In genomic region chr17:49841548-49841947, GRCh38 we compare ENCODE assay signal across 29 cellular contexts. TPM values are rescaled to one million over a fixed set of nuclear protein-coding genes. Genes with fewer than 3 reads are reported as not detected.
DNase-seq lines count a peak whose midpoint lies in the region; FAIRE-seq and TF ChIP-seq lines count a peak whose summit lies in the region.
"Had no signal": no experiment of that assay in that cellular context is flagged by ENCODE, and none has a peak within 500 bp of the region (broad histone marks: within the 10 kb centered on the region; RNA-seq: fewer than 3 reads in every experiment).

No MANE protein-coding gene starts in this region.

- no peaks in the 10 kb centered on the region for H3K36me3 Mint-ChIP-seq in HFFc6 (ENCODE audit: low read depth)
- H3K36me3 Mint-ChIP-seq: natural killer cell had no signal

- H3K4me2 ChIP-seq in keratinocyte (ENCODE audit: control insufficient read depth, extremely low read depth, insufficient read depth, low read depth, low read length), result no peak overlapping the region
- H3K4me2 ChIP-seq: PC-9 had no signal

- DNase-seq in D721Med (ENCODE audit: insufficient read length, low spot score), result no peak
- no peak for DNase-seq in HFFc6
- no peak for DNase-seq in brain microvascular endothelial cell
- DNase-seq in keratinocyte (ENCODE audit: low read depth, low spot score), result no peak
- no peak for DNase-seq in putamen (ENCODE audit: low spot score)
- DNase-seq in NCI-H748 (lab: John Stamatoyannopoulos, UW; ENCODE audit: unreplicated experiment), result no peak
- no peak for DNase-seq in NCI-H1092 (lab: John Stamatoyannopoulos, UW)
- DNase-seq in NOMO-1 treated with DMSO at 0.1 percent for 48 hours (lab: John Stamatoyannopoulos, UW; ENCODE audit: unreplicated experiment), result no peak
- DNase-seq: activated CD8-positive, alpha-beta memory T cell treated with anti-CD3 and anti-CD28 coated beads, Interleukin-2, amount 50 U/mL, for 4 hours; anterior cingulate cortex; Kasumi-1; left ventricle myocardium inferior; midbrain; natural killer cell; NCI-H1105; NCI-H2081; NCI-H226; NCI-H774; PC-9; Right ventricle myocardium superior; stimulated activated CD4-positive, alpha-beta T cell treated with anti-CD3 and anti-CD28 coated beads, Interleukin-12 subunit alpha, Interleukin-12 subunit beta, amount 100 ng/mL, for 4 hours; T-helper 9 cell had no signal

- H3K4me3 Mint-ChIP-seq in HFFc6, result no peak overlapping the region
- H3K4me3 Mint-ChIP-seq: CD14-positive monocyte; natural killer cell; stimulated activated naive CD8-positive, alpha-beta T cell treated with anti-CD3 and anti-CD28 coated beads, Interleukin-15, Interleukin-2, amounts not matched to agents 100 ng/mL and 50 ng/mL, for 24 hours; WTC11 had no signal

- no peak overlapping the region for H3K27ac ChIP-seq in brain microvascular endothelial cell
- no peak overlapping the region for H3K27ac ChIP-seq in keratinocyte (ENCODE audit: control insufficient read depth, insufficient read depth, low read length)
- H3K27ac ChIP-seq: esophagus muscularis mucosa, left ventricle myocardium inferior, PC-9 had no signal

- H3K27ac Mint-ChIP-seq in HFFc6, result no peak overlapping the region
- H3K27ac Mint-ChIP-seq: activated naive CD4-positive, alpha-beta T cell treated with anti-CD3 and anti-CD28 coated beads, Interleukin-2, amount 50 U/mL, for 72 hours; natural killer cell; stimulated activated naive CD8-positive, alpha-beta T cell treated with anti-CD3 and anti-CD28 coated beads, Interleukin-15, Interleukin-2, amounts not matched to agents 100 ng/mL and 50 ng/mL, for 24 hours; WTC11 had no signal

- TF ChIP-seq CTCF in D721Med (IDR thresholded peaks at IDR 0.05; ENCODE audit: insufficient read depth, missing control alignments) (peak; percentile 28), HFFc6 (IDR thresholded peaks at IDR 0.05) (peak; percentile 36; the same call in 1 of the 2 replicates), brain microvascular endothelial cell (IDR thresholded peaks at IDR 0.05; ENCODE audit: low read depth, low read length, missing control alignments) (peak; percentile 34), keratinocyte (optimal IDR thresholded peaks at IDR 0.05 in 1 of 3, IDR thresholded peaks at IDR 0.05 in 1 of 3, conservative IDR thresholded peaks at IDR 0.05 in 1 of 3; ENCODE audit: extremely low read depth in 1 of 3, insufficient read depth in 2 of 3, low read length in 3 of 3) (peak; percentile 9 to 23 (median 16))

- H3K4me1 Mint-ChIP-seq in HFFc6 (ENCODE audit: low read depth), result peaks cover 12% of the 10 kb centered on the region
- H3K4me1 Mint-ChIP-seq: WTC11 had no signal

- no peak overlapping the region for H3K4me3 ChIP-seq in brain microvascular endothelial cell (ENCODE audit: low read depth, low read length)
- no peak overlapping the region for H3K4me3 ChIP-seq in keratinocyte (ENCODE audit: control insufficient read depth in 2 of 3, extremely low read depth in 1 of 3, insufficient read depth in 2 of 3, low read depth in 1 of 3, low read length in 3 of 3)
- H3K4me3 ChIP-seq: esophagus muscularis mucosa, left ventricle myocardium inferior, ovary, PC-9 had no signal

- no peaks in the 10 kb centered on the region for H3K79me2 ChIP-seq in keratinocyte (ENCODE audit: control insufficient read depth, insufficient read depth, low read length)

- H3K27me3 ChIP-seq in brain microvascular endothelial cell (replicated peaks) (no peaks in the 10 kb centered on the region), keratinocyte (ENCODE audit: control insufficient read depth, extremely low read depth, insufficient read depth, low read length) (no peaks in the 10 kb centered on the region)
- H3K27me3 ChIP-seq: esophagus muscularis mucosa, ovary had no signal

- no peaks in the 10 kb centered on the region for H4K20me1 ChIP-seq in keratinocyte (ENCODE audit: control insufficient read depth, extremely low read depth, insufficient read depth, low read length)

- no peak overlapping the region for H2AFZ ChIP-seq in keratinocyte (ENCODE audit: control insufficient read depth, low read length)
- H2AFZ ChIP-seq: PC-9 had no signal

- FAIRE-seq in D721Med (lab: Jason Lieb, UNC) (no peak), keratinocyte (lab: Jason Lieb, UNC) (no peak)
- FAIRE-seq: GM19239 had no signal

- no peaks in the 10 kb centered on the region for H3K9me1 ChIP-seq in keratinocyte (ENCODE audit: control insufficient read depth, extremely low read depth, insufficient read depth, low read length)

- in situ Hi-C loops in brain microvascular endothelial cell (cut with HindIII; ENCODE audit: low pct_ligation_motif_present, low sequenced_read_pairs), result no loop called here

- H3K27me3 Mint-ChIP-seq in HFFc6 (ENCODE audit: insufficient read depth), result no peaks in the 10 kb centered on the region; the same call in 1 of the 2 replicates
- H3K27me3 Mint-ChIP-seq: stimulated activated naive CD8-positive, alpha-beta T cell treated with anti-CD3 and anti-CD28 coated beads, Interleukin-15, Interleukin-2, amounts not matched to agents 100 ng/mL and 50 ng/mL, for 24 hours had no signal

- no peak overlapping the region for H3K9ac ChIP-seq in keratinocyte (ENCODE audit: control insufficient read depth, extremely low read depth, insufficient read depth, low read length)

- H3K9me3 Mint-ChIP-seq in HFFc6, result no peaks in the 10 kb centered on the region
- H3K9me3 Mint-ChIP-seq: activated naive CD4-positive, alpha-beta T cell treated with anti-CD3 and anti-CD28 coated beads, Interleukin-2, amount 50 U/mL, for 72 hours; CD14-positive monocyte; natural killer cell; stimulated activated naive CD8-positive, alpha-beta T cell treated with anti-CD3 and anti-CD28 coated beads, Interleukin-15, Interleukin-2, amounts not matched to agents 100 ng/mL and 50 ng/mL, for 24 hours; WTC11 had no signal

- dilution Hi-C loops in keratinocyte (cut with MboI; ENCODE audit: extremely low pct_ligation_motif_present, low sequenced_read_pairs), result no loop called here

- no peaks in the 10 kb centered on the region for H3K4me1 ChIP-seq in keratinocyte (ENCODE audit: control insufficient read depth, extremely low read depth, insufficient read depth, low read length)

- H3K36me3 ChIP-seq in brain microvascular endothelial cell (replicated peaks), result no peaks in the 10 kb centered on the region
- H3K36me3 ChIP-seq in keratinocyte (ENCODE audit: control insufficient read depth in 2 of 2, extremely low read depth in 1 of 2, insufficient read depth in 2 of 2, low read length in 2 of 2), result peaks cover 1 to 3% of the 10 kb centered on the region in 2 experiments
- H3K36me3 ChIP-seq: ovary had no signal

- no peaks in the 10 kb centered on the region for H3K9me3 ChIP-seq in keratinocyte (ENCODE audit: control insufficient read depth, low read depth, low read length)
- H3K9me3 ChIP-seq: esophagus muscularis mucosa, left ventricle myocardium inferior, ovary had no signal

RNA-seq across cellular contexts. Expression of gene TAC4, which starts 6.3 kb away (rescaled TPM):
- total RNA-seq in HFFc6 (2021; fragmentation: NEBNext Ultra II Directional; extraction: Animal tissue kit (Norgen Biotek cat#: 25700)), result not detected
- not detected in 3 replicates for polyA plus RNA-seq in keratinocyte
- polyA plus RNA-seq in keratinocyte (2011; ENCODE audit: low read depth), result not detected
- polyA plus RNA-seq in keratinocyte (2011; cell fraction: cytosol; rRNA removed), result not detected in 2 replicates
- not detected in 2 replicates for polyA plus RNA-seq in keratinocyte (2011; cell fraction: nucleus; rRNA removed)
- not detected in 2 replicates for polyA plus RNA-seq in keratinocyte (2012; ENCODE audit: low replicate concordance)
- polyA minus RNA-seq in keratinocyte, result not detected in 3 replicates
- not detected for polyA minus RNA-seq in keratinocyte (2011; cell fraction: cytosol; rRNA and poly(A)+ RNA removed)
- polyA minus RNA-seq in keratinocyte (2011; cell fraction: nucleus; rRNA and poly(A)+ RNA removed), result not detected in 2 replicates
- total RNA-seq: activated naive CD4-positive, alpha-beta T cell treated with anti-CD3 and anti-CD28 coated beads, Interleukin-2, amount 50 U/mL, for 72 hours; esophagus muscularis mucosa; natural killer cell; ovary; PC-9; Right ventricle myocardium superior; WTC11 had no signal
- polyA plus RNA-seq: CD14-positive monocyte, ovary had no signal

RNA-seq across cellular contexts. Expression of gene KAT7, which starts 53.1 kb away (rescaled TPM):
- total RNA-seq in HFFc6 (2021; fragmentation: NEBNext Ultra II Directional; extraction: Animal tissue kit (Norgen Biotek cat#: 25700)), result 10 to 100 TPM; 35.3 to 45.5 (median 36.5) TPM
- polyA plus RNA-seq in keratinocyte, result 8.0 to 22.8 TPM (median 19.7 TPM) in 3 replicates
- polyA plus RNA-seq in keratinocyte (2011; ENCODE audit: low read depth), result 13.6 TPM
- polyA plus RNA-seq in keratinocyte (2011; cell fraction: cytosol; rRNA removed), result 12.8 and 16.6 TPM in 2 replicates
- 22.5 and 24.3 TPM in 2 replicates for polyA plus RNA-seq in keratinocyte (2011; cell fraction: nucleus; rRNA removed)
- 11.0 and 16.1 TPM in 2 replicates for polyA plus RNA-seq in keratinocyte (2012; ENCODE audit: low replicate concordance)
- 18.9 to 36.9 TPM (median 26.3 TPM) in 3 replicates for polyA minus RNA-seq in keratinocyte
- 14.0 TPM for polyA minus RNA-seq in keratinocyte (2011; cell fraction: cytosol; rRNA and poly(A)+ RNA removed)
- polyA minus RNA-seq in keratinocyte (2011; cell fraction: nucleus; rRNA and poly(A)+ RNA removed), result 15.1 and 31.8 TPM in 2 replicates
